ENCODE assay signal across 9 cellular contexts in the genomic region with DNA sequence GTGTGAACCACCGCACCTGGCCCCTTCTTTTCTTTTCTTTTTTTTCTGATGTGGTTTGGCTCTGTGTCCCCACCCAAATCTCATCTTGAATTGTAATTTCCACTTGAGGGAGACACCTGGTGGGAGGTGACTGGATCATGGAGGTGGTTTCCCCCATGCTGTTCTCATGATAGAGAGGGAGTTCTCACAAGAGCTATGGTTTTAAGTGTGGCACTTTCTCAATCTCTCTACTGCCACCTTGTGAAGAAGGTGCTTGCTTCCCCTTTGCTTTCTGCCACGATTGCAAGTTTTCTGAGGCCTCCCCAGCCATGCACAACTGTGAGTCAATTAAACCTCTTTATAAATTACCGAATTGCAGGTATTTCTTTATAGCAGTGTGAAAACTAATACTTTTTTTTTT. TPM values are rescaled to one million over a fixed set of nuclear protein-coding genes. Genes with fewer than 3 reads are reported as not detected.
DNase-seq lines count a peak whose midpoint lies in the region; ATAC-seq lines count a peak whose summit lies in the region.
"Had no signal": no experiment of that assay in that cellular context is flagged by ENCODE, and none has a peak within 500 bp of the region (broad histone marks: within the 10 kb centered on the region; RNA-seq: fewer than 3 reads in every experiment).

No MANE protein-coding gene starts in this region.

- peak; percentile 38 to 54 for ATAC-seq in naive B cell (ENCODE audit: low read depth in 2 of 2)
- no peak for ATAC-seq in GM21717 (IDR thresholded peaks at IDR 0.05; ENCODE audit: unreplicated experiment)

- peaks cover 23% of the 10 kb centered on the region for H3K27me3 Mint-ChIP-seq in activated naive CD4-positive, alpha-beta T cell treated with anti-CD3 and anti-CD28 coated beads, Interleukin-2, amount 10 ng/mL, durations not matched to agents 7 days and 5 days
- peaks cover 0 to 2% (median 0%) of the 10 kb centered on the region in 3 donors for H3K27me3 Mint-ChIP-seq in naive B cell

- no peaks in the 10 kb centered on the region for H3K9me3 Mint-ChIP-seq in activated naive CD4-positive, alpha-beta T cell treated with anti-CD3 and anti-CD28 coated beads, Interleukin-2, amount 10 ng/mL, durations not matched to agents 7 days and 5 days
- H3K9me3 Mint-ChIP-seq in naive B cell = no peaks in the 10 kb centered on the region
- H3K9me3 Mint-ChIP-seq: central memory CD8-positive, alpha-beta T cell had no signal

- peaks cover 17% of the 10 kb centered on the region for H3K4me1 Mint-ChIP-seq in activated naive CD4-positive, alpha-beta T cell treated with anti-CD3 and anti-CD28 coated beads, Interleukin-2, amount 10 ng/mL, durations not matched to agents 7 days and 5 days
- peaks cover 11 to 17% (median 12%) of the 10 kb centered on the region in 3 donors for H3K4me1 Mint-ChIP-seq in naive B cell

- DNase-seq in NCI-H1092 treated with DMSO at 0.1 percent for 48 hours (lab: John Stamatoyannopoulos, UW) (peak; percentile 24), NCI-H1092 (lab: John Stamatoyannopoulos, UW) (no peak), NAMALWA (ENCODE audit: low spot score) (peak; percentile 76), naive B cell (no peak), NCI-H1694 (lab: John Stamatoyannopoulos, UW) (no peak), middle frontal gyrus (ENCODE audit: extremely low spot score, low spot score) (no peak)
- peak; percentile 38 for DNase-seq in activated naive CD4-positive, alpha-beta T cell treated with anti-CD3 and anti-CD28 coated beads, Interleukin-2, amount 10 ng/mL, durations not matched to agents 7 days and 5 days

- no peak overlapping the region for H3K4me3 Mint-ChIP-seq in activated naive CD4-positive, alpha-beta T cell treated with anti-CD3 and anti-CD28 coated beads, Interleukin-2, amount 10 ng/mL, durations not matched to agents 7 days and 5 days
- H3K4me3 Mint-ChIP-seq in naive B cell = peak overlapping the region in 1 of 8 donors; percentile 1
- H3K4me3 Mint-ChIP-seq: central memory CD8-positive, alpha-beta T cell had no signal

- no peak overlapping the region for H3K27ac Mint-ChIP-seq in activated naive CD4-positive, alpha-beta T cell treated with anti-CD3 and anti-CD28 coated beads, Interleukin-2, amount 10 ng/mL, durations not matched to agents 7 days and 5 days
- no peak overlapping the region for H3K27ac Mint-ChIP-seq in naive B cell

- no peaks in the 10 kb centered on the region for H3K36me3 Mint-ChIP-seq in activated naive CD4-positive, alpha-beta T cell treated with anti-CD3 and anti-CD28 coated beads, Interleukin-2, amount 10 ng/mL, durations not matched to agents 7 days and 5 days
- H3K36me3 Mint-ChIP-seq in naive B cell = no peaks in the 10 kb centered on the region

- CTCF ChIA-PET in activated naive CD4-positive, alpha-beta T cell treated with anti-CD3 and anti-CD28 coated beads, Interleukin-2, amount 10 ng/mL, durations not matched to agents 7 days and 5 days (lab: Charles Lee) = interaction anchor here (0.6 to 1.6 kb wide), 4 partner anchors 33 to 153 kb away, joined by 3 to 12 read pairs (median 3); no protein-coding TSS in a partner anchor

RNA-seq across cellular contexts. Expression of gene TCN2, which starts 4.9 kb away (rescaled TPM):
- polyA plus RNA-seq in naive B cell (ENCODE audit: low read depth in 6 of 6) = under 1 TPM in 1 of 6 donors, not detected in 5; 0.80 TPM

RNA-seq across cellular contexts. Expression of gene PES1, which starts 10.3 kb away (rescaled TPM):
- polyA plus RNA-seq in naive B cell (ENCODE audit: low read depth in 6 of 6) = 10 to 100 TPM; 25.9 to 49.9 (median 36.9) TPM

RNA-seq across cellular contexts. Expression of gene GAL3ST1, which starts 27.6 kb away (rescaled TPM):
- under 1 TPM in 4 of 6 donors, not detected in 2; 0.24 to 0.65 (median 0.49) TPM for polyA plus RNA-seq in naive B cell (ENCODE audit: low read depth in 6 of 6)

RNA-seq across cellular contexts. Expression of gene SLC35E4, which starts 33.5 kb away (rescaled TPM):
- polyA plus RNA-seq in naive B cell (ENCODE audit: low read depth in 6 of 6) = under 1 TPM in 5 of 6 donors, not detected in 1; 0.09 to 0.45 (median 0.33) TPM

RNA-seq across cellular contexts. Expression of gene SEC14L6, which starts 55.5 kb away (rescaled TPM):
- polyA plus RNA-seq in naive B cell (ENCODE audit: low read depth in 6 of 6) = not detected

Comparison
In these comparisons a context has a peak if more than half of its experiments do, and no peak if none do; other contexts are left out.
1. DNase-seq: peak in NCI-H1092 treated with DMSO at 0.1 percent for 48 hours (single experiment), NAMALWA (single experiment) and activated naive CD4-positive, alpha-beta T cell treated with anti-CD3 and anti-CD28 coated beads, Interleukin-2, amount 10 ng/mL, durations not matched to agents 7 days and 5 days (single experiment); none in NCI-H1092 (single experiment), naive B cell (single experiment), NCI-H1694 (single experiment) and middle frontal gyrus (single experiment).